ENCODE assay signal across 8 cellular contexts in genomic region chr17:44324571-44325275, GRCh38. TPM values are rescaled to one million over a fixed set of nuclear protein-coding genes. Genes with fewer than 3 reads are reported as not detected.
DNase-seq lines count a peak whose midpoint lies in the region; ATAC-seq and TF ChIP-seq lines count a peak whose summit lies in the region.

Gene SLC25A39, minus strand, starts transcription at chr17:44324823. Its CDS starts 1,261 bp downstream, at chr17:44323562.

- no peaks in the 10 kb centered on the region for H3K9me3 ChIP-seq in liver (ENCODE audit: control insufficient read depth in 4 of 4, low read length in 3 of 4)

- DNase-seq in NCI-H748 (lab: John Stamatoyannopoulos, UW; ENCODE audit: unreplicated experiment) (peak; percentile 95), dermis blood vessel endothelial cell (peak; percentile 97)
- peak; percentile 95 for DNase-seq in activated CD4-positive, alpha-beta T cell treated with anti-CD3 and anti-CD28 coated beads, Interleukin-2, amount 50 U/mL, for 48 hours
- DNase-seq in stimulated activated CD4-positive, alpha-beta T cell treated with anti-CD3 and anti-CD28 coated beads, Interleukin-4, amount 100 ng/mL, for 24 hours = peak; percentile 94

- peak within 1 kb of the TSS; percentile 58 to 81 for H3K9ac ChIP-seq in liver (ENCODE audit: low read depth in 1 of 2, low read length in 2 of 2)

- peaks cover 5 to 27% (median 12%) of the 10 kb centered on the region in 4 donors for H3K4me1 ChIP-seq in liver (ENCODE audit: control insufficient read depth in 4 of 4, insufficient read depth in 4 of 4, low read length in 3 of 4)

- H3K27ac ChIP-seq in C4-2B (peak within 1 kb of the TSS; percentile 97), liver (ENCODE audit: low read depth in 1 of 2, low read length in 2 of 2) (peak within 1 kb of the TSS; percentile 76 to 80)

- no peak for TF ChIP-seq CTCF in C4-2B (conservative IDR thresholded peaks at IDR 0.05)
- TF ChIP-seq CTCF in liver (IDR thresholded peaks at IDR 0.05; ENCODE audit: low read depth, low read length, missing input control) = no peak

- H3K4me3 ChIP-seq in liver (ENCODE audit: low read depth in 1 of 3, low read length in 3 of 3) = peak within 1 kb of the TSS; percentile 76 to 92 (median 87)

- ATAC-seq in GM19372 (IDR thresholded peaks at IDR 0.05; ENCODE audit: low read depth, unreplicated experiment) (peak; percentile 73), HG03521 (IDR thresholded peaks at IDR 0.05; ENCODE audit: unreplicated experiment) (peak; percentile 70)

- TF ChIP-seq RAD21 in liver (IDR thresholded peaks at IDR 0.05) = peak in 1 of 2 donors; percentile 12

- H3K36me3 ChIP-seq in liver (ENCODE audit: control insufficient read depth in 4 of 4, insufficient read depth in 3 of 4, low read depth in 1 of 4, low read length in 3 of 4) = peaks cover 2 to 23% (median 8%) of the 10 kb centered on the region in 4 donors

- WGBS in liver = 1% methylated on average over 85 of the region's 85 CpGs

- H3K27me3 ChIP-seq in liver (ENCODE audit: control insufficient read depth in 4 of 4, insufficient read depth in 4 of 4, low read length in 3 of 4) = no peaks in the 10 kb centered on the region

TF ChIP-seq in liver, 16 proteins besides CTCF, POLR2A, EP300 and RAD21:
- TF ChIP-seq EGR1 (IDR thresholded peaks at IDR 0.05; ENCODE audit: low read depth in 2 of 2) (peak in 1 of 2 donors; percentile 34), REST (IDR thresholded peaks at IDR 0.05) (no peak), NR2F2 (IDR thresholded peaks at IDR 0.05) (no peak), HNF4A (conservative IDR thresholded peaks at IDR 0.05) (no peak), SP1 (IDR thresholded peaks at IDR 0.05) (peak; percentile 43)
TF ChIP-seq in liver: peak in this region for 2.

RNA-seq across cellular contexts. Expression of gene SLC25A39, which starts in this region (rescaled TPM):
- 88.8 and 120 TPM in 2 replicates for total RNA-seq in dermis blood vessel endothelial cell
- total RNA-seq in liver = 100 to 1,000 TPM in 1 of 2 donors, 10 to 100 TPM in 1; 62.0 to 395 TPM
- 10 to 100 TPM; 70.5 to 97.2 TPM for polyA plus RNA-seq in liver

Comparison
In these comparisons a context has a peak if more than half of its experiments do, and no peak if none do; other contexts are left out.
1. Peak in every context shown above with its lines: DNase-seq, ATAC-seq, H3K4me3 ChIP-seq and H3K27ac ChIP-seq.